Comparison of ENCODE assay signal across 6 cellular contexts in the genomic region with DNA sequence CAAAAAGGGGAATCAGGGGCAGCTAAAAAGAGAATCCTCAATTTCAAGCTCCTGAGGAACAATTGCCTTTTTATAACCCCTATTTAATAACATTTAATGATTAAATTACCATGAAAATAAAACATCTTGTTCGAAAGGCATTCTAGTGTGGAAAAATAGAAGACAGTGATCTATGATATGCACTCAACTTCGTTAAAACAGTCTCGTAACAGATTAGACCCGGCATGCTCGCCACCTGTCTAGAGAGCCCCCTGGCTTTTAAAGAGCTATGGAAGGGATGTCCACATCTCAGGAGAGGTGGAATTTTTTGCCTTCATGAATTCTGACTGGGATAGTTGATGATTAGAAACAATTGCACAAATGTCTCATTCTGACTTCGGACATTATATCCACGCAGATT.
"Had no signal": no experiment of that assay in that cellular context is flagged by ENCODE, and none has a peak within 500 bp of the region (broad histone marks: within the 10 kb centered on the region; RNA-seq: fewer than 3 reads in every experiment).

No MANE protein-coding gene starts in this region.

- H3K4me2 ChIP-seq: KMS-11 had no signal

- H3K9ac ChIP-seq: KMS-11 had no signal

- H3K27ac ChIP-seq: HL-60, KMS-11 had no signal

- DNase-seq: IMR-90, KBM-7, KG1 had no signal

- H3K4me3 ChIP-seq: K562 had no signal
